In genomic region chr9:137339606-137340462, GRCh38 we compare ENCODE assay signal across 16 cellular contexts.
"Had no signal": no experiment of that assay in that cellular context is flagged by ENCODE, and none has a peak within 500 bp of the region (broad histone marks: within the 10 kb centered on the region; RNA-seq: fewer than 3 reads in every experiment).

No MANE protein-coding gene starts in this region.

- H3K4me1 Mint-ChIP-seq: nephron progenitor cell had no signal

- H3K4me3 Mint-ChIP-seq: activated T-helper 1 cell treated with anti-CD3 and anti-CD28 coated beads, Interleukin-12 subunit alpha, Interleukin-12 subunit beta, Interleukin-2, Interleukin-4 antibody, amounts not matched to agents 30 ng/mL and 10 ng/mL and 1 ng/mL, durations not matched to agents 14 hours and 24 hours and 36 hours; nephron progenitor cell; stimulated activated naive CD8-positive, alpha-beta T cell treated with anti-CD3 and anti-CD28 coated beads, Interleukin-15, Interleukin-2, amounts not matched to agents 100 ng/mL and 50 ng/mL, for 24 hours had no signal

- H3K27ac ChIP-seq: ascending aorta, colonic mucosa, esophagus muscularis mucosa, psoas muscle, upper lobe of right lung had no signal

- H3K27me3 ChIP-seq: ascending aorta, colonic mucosa, esophagus muscularis mucosa, spleen, upper lobe of right lung had no signal

- H3K27ac Mint-ChIP-seq: activated T-helper 1 cell treated with anti-CD3 and anti-CD28 coated beads, Interleukin-12 subunit alpha, Interleukin-12 subunit beta, Interleukin-2, Interleukin-4 antibody, amounts not matched to agents 30 ng/mL and 10 ng/mL and 1 ng/mL, durations not matched to agents 14 hours and 24 hours and 36 hours; nephron progenitor cell; stimulated activated naive CD8-positive, alpha-beta T cell treated with anti-CD3 and anti-CD28 coated beads, Interleukin-15, Interleukin-2, amounts not matched to agents 100 ng/mL and 50 ng/mL, for 24 hours had no signal

- H3K9me3 ChIP-seq: colonic mucosa, upper lobe of right lung had no signal

- ATAC-seq: activated CD4-positive, CD25-positive, alpha-beta regulatory T cell treated with anti-CD3 and anti-CD28 coated beads, Interleukin-2, amount 50 U/mL, for 24 hours; psoas muscle; sciatic nerve; upper lobe of right lung had no signal

- H3K27me3 Mint-ChIP-seq: stimulated activated naive CD8-positive, alpha-beta T cell treated with anti-CD3 and anti-CD28 coated beads, Interleukin-15, Interleukin-2, amounts not matched to agents 100 ng/mL and 50 ng/mL, for 24 hours had no signal

- H3K4me1 ChIP-seq: ascending aorta, colonic mucosa, esophagus muscularis mucosa, psoas muscle, upper lobe of right lung had no signal

- DNase-seq: activated CD4-positive, alpha-beta T cell treated with anti-CD3 and anti-CD28 coated beads, Interleukin-2, amount 50 U/mL, for 1 hour; activated naive CD4-positive, alpha-beta T cell; colonic mucosa; glutamatergic neuron; nephron progenitor cell; occipital lobe; psoas muscle; spleen; T1000; upper lobe of right lung had no signal

- H3K4me3 ChIP-seq: ascending aorta, colonic mucosa, esophagus muscularis mucosa, psoas muscle, spleen, upper lobe of right lung had no signal

- H3K9me3 Mint-ChIP-seq: stimulated activated naive CD8-positive, alpha-beta T cell treated with anti-CD3 and anti-CD28 coated beads, Interleukin-15, Interleukin-2, amounts not matched to agents 100 ng/mL and 50 ng/mL, for 24 hours had no signal

- H3K36me3 ChIP-seq: ascending aorta, colonic mucosa, spleen, upper lobe of right lung had no signal
